8 cellular contexts compared by ENCODE assay signal in genomic region chr12:106956048-106956935, GRCh38. TPM values are rescaled to one million over a fixed set of nuclear protein-coding genes. Genes with fewer than 3 reads are reported as not detected.
DNase-seq lines count a peak whose midpoint lies in the region; ATAC-seq and TF ChIP-seq lines count a peak whose summit lies in the region.

No MANE protein-coding gene starts in this region.

- H3K9me3 Mint-ChIP-seq in activated naive CD4-positive, alpha-beta T cell treated with anti-CD3 and anti-CD28 coated beads, Interleukin-2, amount 50 U/mL, for 24 hours, result no peaks in the 10 kb centered on the region

- H3K36me3 ChIP-seq in SJSA1 (peaks cover 24% of the 10 kb centered on the region), thymus (ENCODE audit: control insufficient read depth, insufficient read depth) (peaks cover 3% of the 10 kb centered on the region)

- peaks cover 2% of the 10 kb centered on the region for H3K36me3 Mint-ChIP-seq in activated naive CD4-positive, alpha-beta T cell treated with anti-CD3 and anti-CD28 coated beads, Interleukin-2, amount 50 U/mL, for 24 hours

- peak; percentile 72 for DNase-seq in DMS 273 treated with DMSO at 0.1 percent for 48 hours (lab: John Stamatoyannopoulos, UW)
- DNase-seq in SJSA1 (ENCODE audit: low read depth in 1 of 2, low spot score in 2 of 2), result peak; percentile 83 to 86
- peak; percentile 86 for DNase-seq in glomerular visceral epithelial cell (ENCODE audit: extremely low spot score)
- DNase-seq in occipital lobe (lab: John Stamatoyannopoulos, UW), result peak; percentile 52

- no peak for TF ChIP-seq RAD21 in Ishikawa (IDR thresholded peaks at IDR 0.05; ENCODE audit: low read depth)

- H3K9me3 ChIP-seq in SJSA1 (replicated peaks) (no peaks in the 10 kb centered on the region), thymus (ENCODE audit: control insufficient read depth) (no peaks in the 10 kb centered on the region)

- peak overlapping the region; percentile 96 for H3K27ac ChIP-seq in SJSA1
- H3K27ac ChIP-seq in thymus (ENCODE audit: low read depth), result peak overlapping the region; percentile 95

- H3K27ac Mint-ChIP-seq in activated naive CD4-positive, alpha-beta T cell treated with anti-CD3 and anti-CD28 coated beads, Interleukin-2, amount 50 U/mL, for 24 hours, result peak overlapping the region; percentile 95

- H3K27me3 ChIP-seq in SJSA1 (replicated peaks) (no peaks in the 10 kb centered on the region), thymus (ENCODE audit: control insufficient read depth, insufficient read depth) (no peaks in the 10 kb centered on the region)

- WGBS in thymus, result under 1% methylated on average over 47 of the region's 47 CpGs

- no peak for TF ChIP-seq EP300 in Ishikawa (IDR thresholded peaks at IDR 0.05; ENCODE audit: borderline replicate concordance)

- H3K4me3 Mint-ChIP-seq in activated naive CD4-positive, alpha-beta T cell treated with anti-CD3 and anti-CD28 coated beads, Interleukin-2, amount 50 U/mL, for 24 hours, result peak overlapping the region; percentile 99

- H3K4me1 ChIP-seq in SJSA1 (replicated peaks), result peaks cover 20% of the 10 kb centered on the region
- H3K4me1 ChIP-seq in thymus (ENCODE audit: control insufficient read depth, insufficient read depth, low read length), result peaks cover 7% of the 10 kb centered on the region

- ATAC-seq in GM21515 (IDR thresholded peaks at IDR 0.05; ENCODE audit: unreplicated experiment), result peak; percentile 41

- H3K4me1 Mint-ChIP-seq in activated naive CD4-positive, alpha-beta T cell treated with anti-CD3 and anti-CD28 coated beads, Interleukin-2, amount 50 U/mL, for 24 hours, result peaks cover 49% of the 10 kb centered on the region

- H3K27me3 Mint-ChIP-seq in activated naive CD4-positive, alpha-beta T cell treated with anti-CD3 and anti-CD28 coated beads, Interleukin-2, amount 50 U/mL, for 24 hours, result no peaks in the 10 kb centered on the region

- H3K4me3 ChIP-seq in SJSA1 (peak overlapping the region; percentile 91), thymus (ENCODE audit: low read length) (peak overlapping the region; percentile 99)

TF ChIP-seq in Ishikawa, 13 proteins besides CTCF, POLR2A, EP300 and RAD21:
- TF ChIP-seq TAF1 (IDR thresholded peaks at IDR 0.05; ENCODE audit: low read depth) (0 out of 2 replicates have a peak, but pooled peaks have one; percentile 41), ZBTB7A (IDR thresholded peaks at IDR 0.05; ENCODE audit: low read depth) (0 out of 2 replicates have a peak, but pooled peaks have one; percentile 5), TEAD4 (IDR thresholded peaks at IDR 0.05) (no peak), MAX (IDR thresholded peaks at IDR 0.05) (peak; percentile 21; the same call in 1 of the 2 replicates), FOXM1 (IDR thresholded peaks at IDR 0.05; ENCODE audit: borderline replicate concordance, low read depth) (no peak), NFIC (IDR thresholded peaks at IDR 0.05) (peak; percentile 53), CREB1 (IDR thresholded peaks at IDR 0.05; ENCODE audit: low read depth) (no peak), USF1 (IDR thresholded peaks at IDR 0.05) (no peak)

RNA-seq across cellular contexts. Expression of gene TMEM263, which starts 0.6 kb away (rescaled TPM):
- total RNA-seq in SJSA1 (2014; rRNA removed; shearing (Covaris generic)), result 76.0 and 77.9 TPM in 2 replicates
- 44.6 TPM for total RNA-seq in occipital lobe
- polyA plus RNA-seq in thymus, result 46.4 TPM

RNA-seq across cellular contexts. Expression of gene MTERF2, which starts 30.7 kb away (rescaled TPM):
- total RNA-seq in SJSA1 (2014; rRNA removed; shearing (Covaris generic)), result 11.9 and 15.4 TPM in 2 replicates
- total RNA-seq in occipital lobe, result 15.8 TPM
- 18.8 TPM for polyA plus RNA-seq in thymus

Comparison
In these comparisons a context has a peak if more than half of its experiments do, and no peak if none do; other contexts are left out.
1. Peak in every context shown above with its lines: DNase-seq, ATAC-seq, H3K4me3 ChIP-seq and H3K27ac ChIP-seq.